In genomic region chr4:105061136-105061696, GRCh38 we compare ENCODE assay signal across 8 cellular contexts.
DNase-seq lines count a peak whose midpoint lies in the region; ATAC-seq, FAIRE-seq and TF ChIP-seq lines count a peak whose summit lies in the region.

No MANE protein-coding gene starts in this region.

- ATAC-seq in heart right ventricle (peak in 6 of 8 donors; percentile 43 to 78 (median 61)), HG03095 (IDR thresholded peaks at IDR 0.05; ENCODE audit: unreplicated experiment) (peak; percentile 28), mucosa of descending colon (peak; percentile 85)

- TF ChIP-seq CTCF in heart right ventricle (IDR thresholded peaks at IDR 0.05) (no peak), astrocyte of the cerebellum (IDR thresholded peaks at IDR 0.05; ENCODE audit: low read depth, low read length, missing control alignments) (no peak), mucosa of descending colon (IDR thresholded peaks at IDR 0.05) (no peak)

- 17% methylated on average over 5 of the region's 5 CpGs for WGBS in heart right ventricle, 2 donors

- peak in 1 of 2 donors; percentile 10 for DNase-seq in heart right ventricle
- DNase-seq in cardiac septum (ENCODE audit: low spot score) = no peak
- DNase-seq in RCC 7860 (ENCODE audit: low spot score) = peak; percentile 63
- peak; percentile 36 for DNase-seq in astrocyte of the cerebellum (ENCODE audit: low read depth)
- peak in 1 of 3 donors; percentile 21 for DNase-seq in mucosa of descending colon
- no peak for DNase-seq in HuH-7 (ENCODE audit: low spot score)
- DNase-seq in NCI-H146 (lab: John Stamatoyannopoulos, UW) = no peak

- no peaks in the 10 kb centered on the region for H3K9me3 ChIP-seq in heart right ventricle
- no peaks in the 10 kb centered on the region for H3K9me3 ChIP-seq in mucosa of descending colon

- H3K27ac ChIP-seq in heart right ventricle = peak overlapping the region in 4 of 10 donors; percentile 31 to 88 (median 38)

- FAIRE-seq in RCC 7860 (lab: Jason Lieb, UNC) = no peak

- no peaks in the 10 kb centered on the region for H3K36me3 ChIP-seq in heart right ventricle
- no peaks in the 10 kb centered on the region for H3K36me3 ChIP-seq in mucosa of descending colon (ENCODE audit: low read depth)

- intact Hi-C loops in heart right ventricle (cut with DNase I) = no loop called here
- intact Hi-C loops in cardiac septum (cut with DNase I) = no loop called here
- intact Hi-C loops in mucosa of descending colon (cut with DNase I, micrococcal nuclease) = no loop called here

- no peaks in the 10 kb centered on the region for H3K27me3 ChIP-seq in heart right ventricle

- no peak overlapping the region for H3K4me3 ChIP-seq in heart right ventricle
- H3K4me3 ChIP-seq in astrocyte of the cerebellum (ENCODE audit: low read depth, low read length) = peak overlapping the region; percentile 0
- H3K4me3 ChIP-seq in mucosa of descending colon = no peak overlapping the region

- H3K4me1 ChIP-seq in heart right ventricle = peaks cover 0 to 49% (median 7%) of the 10 kb centered on the region in 9 donors
- no peaks in the 10 kb centered on the region for H3K4me1 ChIP-seq in mucosa of descending colon (ENCODE audit: low read depth)

- in situ Hi-C loops in astrocyte of the cerebellum (cut with HindIII; ENCODE audit: low sequenced_read_pairs) = no loop called here

Comparison
In these comparisons a context has a peak if more than half of its experiments do, and no peak if none do; other contexts are left out.
1. ATAC-seq: peak in every context shown above with its lines; median percentile 85 in mucosa of descending colon; 61 in heart right ventricle; 28 in HG03095.
2. DNase-seq: peak in RCC 7860 (single experiment) and astrocyte of the cerebellum (single experiment); none in cardiac septum (single experiment), HuH-7 (single experiment) and NCI-H146 (single experiment).